Comparison of ENCODE assay signal across 11 cellular contexts in genomic region chr7:129338450-129338849, GRCh38.
"Had no signal": no experiment of that assay in that cellular context is flagged by ENCODE, and none has a peak within 500 bp of the region (broad histone marks: within the 10 kb centered on the region; RNA-seq: fewer than 3 reads in every experiment).

No MANE protein-coding gene starts in this region.

- H3K27ac ChIP-seq: GM23248 had no signal

- H3K36me3 ChIP-seq: HAP-1 had no signal

- H2AFZ ChIP-seq: GM23248, GM23338 had no signal

- ATAC-seq: GM23338, HCT116 had no signal

- FAIRE-seq: H1, H54 had no signal

- H3K4me2 ChIP-seq: GM23338 had no signal

- H3K4me3 ChIP-seq: GM23248, GM23338, HAP-1 had no signal

- H3K9ac ChIP-seq: GM23248 had no signal

- DNase-seq: GM23248, GOT3, H7, H9, HCEC 1CT, HFFc6 had no signal

- H3K9me3 ChIP-seq: HAP-1 had no signal
